ENCODE assay signal across 8 cellular contexts in genomic region chr2:64327510-64328414, GRCh38.
DNase-seq lines count a peak whose midpoint lies in the region; ATAC-seq and TF ChIP-seq lines count a peak whose summit lies in the region.

No MANE protein-coding gene starts in this region.

- H3K36me3 ChIP-seq in GM23248 (ENCODE audit: low read depth): no peaks in the 10 kb centered on the region
- no peaks in the 10 kb centered on the region for H3K36me3 ChIP-seq in sigmoid colon

- no peaks in the 10 kb centered on the region for H3K36me3 Mint-ChIP-seq in activated naive CD8-positive, alpha-beta T cell treated with anti-CD3 and anti-CD28 coated beads, Interleukin-2, amount 50 U/mL, for 24 hours (ENCODE audit: low read depth)

- no peak overlapping the region for H3K4me2 ChIP-seq in GM23248 (ENCODE audit: unreplicated experiment)

- peaks cover 15% of the 10 kb centered on the region for H3F3A ChIP-seq in GM23248 (ENCODE audit: insufficient read depth)

- TF ChIP-seq POLR2A in sigmoid colon (IDR thresholded peaks at IDR 0.05): no peak

- TF ChIP-seq EP300 in sigmoid colon (IDR thresholded peaks at IDR 0.05): no peak

- peak; percentile 20 for ATAC-seq in activated naive CD8-positive, alpha-beta T cell treated with anti-CD3 and anti-CD28 coated beads, Interleukin-2, amount 50 U/mL, for 24 hours
- ATAC-seq in left ventricle myocardium superior: peak; percentile 77
- ATAC-seq in HG02763 (IDR thresholded peaks at IDR 0.05; ENCODE audit: unreplicated experiment): no peak
- no peak for ATAC-seq in HG03196 (IDR thresholded peaks at IDR 0.05; ENCODE audit: unreplicated experiment)

- no peak overlapping the region for H3K9ac ChIP-seq in GM23248

- intact Hi-C loops in left ventricle myocardium superior (cut with micrococcal nuclease): loop anchor here (5.0 kb wide), 1 partner anchor 275 kb away; no protein-coding TSS in a partner anchor
- intact Hi-C loops in sigmoid colon (cut with DNase I): loop anchor here (1.0 to 5.0 kb wide), 3 partner anchors 95 to 278 kb away; partner anchors contain the start of gene PELI1

- no peaks in the 10 kb centered on the region for H3K9me2 ChIP-seq in GM23248 (ENCODE audit: insufficient read depth)

- peaks cover 57% of the 10 kb centered on the region for H3K4me1 Mint-ChIP-seq in activated naive CD8-positive, alpha-beta T cell treated with anti-CD3 and anti-CD28 coated beads, Interleukin-2, amount 50 U/mL, for 24 hours

- peak overlapping the region; percentile 54 for H3K4me3 Mint-ChIP-seq in activated naive CD8-positive, alpha-beta T cell treated with anti-CD3 and anti-CD28 coated beads, Interleukin-2, amount 50 U/mL, for 24 hours

- no peaks in the 10 kb centered on the region for H3K79me2 ChIP-seq in GM23248 (ENCODE audit: insufficient read depth)

- DNase-seq in Ammon's horn (ENCODE audit: low spot score) (peak; percentile 86), GM23248 (peak; percentile 46), SHP77 treated with DMSO at 0.1 percent for 48 hours (lab: John Stamatoyannopoulos, UW) (peak; percentile 38), left ventricle myocardium superior (peak; percentile 64), sigmoid colon (peak; percentile 73)
- DNase-seq in activated naive CD8-positive, alpha-beta T cell treated with anti-CD3 and anti-CD28 coated beads, Interleukin-2, amount 50 U/mL, for 24 hours: peak; percentile 59

- peak overlapping the region; percentile 97 for H3K27ac Mint-ChIP-seq in activated naive CD8-positive, alpha-beta T cell treated with anti-CD3 and anti-CD28 coated beads, Interleukin-2, amount 50 U/mL, for 24 hours

- peak overlapping the region; percentile 12; the same call in 1 of the 2 replicates for H2AFZ ChIP-seq in GM23248

- H3K9me3 Mint-ChIP-seq in activated naive CD8-positive, alpha-beta T cell treated with anti-CD3 and anti-CD28 coated beads, Interleukin-2, amount 50 U/mL, for 24 hours: no peaks in the 10 kb centered on the region

- H3K27me3 ChIP-seq in GM23248 (replicated peaks; ENCODE audit: insufficient read depth) (no peaks in the 10 kb centered on the region), sigmoid colon (no peaks in the 10 kb centered on the region)

- in situ Hi-C loops in GM23248 (cut with MboI): loop anchor here (5.0 to 25.0 kb wide), 3 partner anchors 280 to 710 kb away; no protein-coding TSS in a partner anchor

- peak in 3 of 4 experiments; percentile 46 to 65 (median 53) for TF ChIP-seq CTCF in sigmoid colon (IDR thresholded peaks at IDR 0.05)

- no peaks in the 10 kb centered on the region for H4K20me1 ChIP-seq in GM23248 (ENCODE audit: insufficient read depth)

- H3K4me1 ChIP-seq in GM23248 (ENCODE audit: insufficient read depth): peaks cover 12% of the 10 kb centered on the region
- peaks cover 0 to 32% (median 20%) of the 10 kb centered on the region in 4 donors for H3K4me1 ChIP-seq in sigmoid colon

- H3K4me3 ChIP-seq in GM23248: no peak overlapping the region
- peak overlapping the region; percentile 6 to 48 (median 41) for H3K4me3 ChIP-seq in sigmoid colon

- H3K9me3 ChIP-seq in GM23248 (ENCODE audit: low read depth) (no peaks in the 10 kb centered on the region), sigmoid colon (no peaks in the 10 kb centered on the region)

- H3K27me3 Mint-ChIP-seq in activated naive CD8-positive, alpha-beta T cell treated with anti-CD3 and anti-CD28 coated beads, Interleukin-2, amount 50 U/mL, for 24 hours: peaks cover 1% of the 10 kb centered on the region

- H3K27ac ChIP-seq in GM23248 (no peak overlapping the region), sigmoid colon (peak overlapping the region in 3 of 4 donors; percentile 71 to 81 (median 80))

- 42 to 54% methylated on average over 16 of the region's 16 CpGs for WGBS in GM23248 (ENCODE audit: low coverage in 1 of 2, low lambda C conversion rate in 2 of 2, missing lambda C conversion rate in 2 of 2), 2 experiments
- 49 to 79% methylated on average over 16 of the region's 16 CpGs for WGBS in sigmoid colon, 2 donors

Comparison
In these comparisons a context has a peak if more than half of its experiments do, and no peak if none do; other contexts are left out.
1. ATAC-seq: peak in activated naive CD8-positive, alpha-beta T cell treated with anti-CD3 and anti-CD28 coated beads, Interleukin-2, amount 50 U/mL, for 24 hours (single experiment) and left ventricle myocardium superior (single experiment); none in HG02763 (single experiment) and HG03196 (single experiment).
2. Peak in every context shown above with its lines, with median percentiles within 50 percentile points of each other: DNase-seq.